In the genomic region with DNA sequence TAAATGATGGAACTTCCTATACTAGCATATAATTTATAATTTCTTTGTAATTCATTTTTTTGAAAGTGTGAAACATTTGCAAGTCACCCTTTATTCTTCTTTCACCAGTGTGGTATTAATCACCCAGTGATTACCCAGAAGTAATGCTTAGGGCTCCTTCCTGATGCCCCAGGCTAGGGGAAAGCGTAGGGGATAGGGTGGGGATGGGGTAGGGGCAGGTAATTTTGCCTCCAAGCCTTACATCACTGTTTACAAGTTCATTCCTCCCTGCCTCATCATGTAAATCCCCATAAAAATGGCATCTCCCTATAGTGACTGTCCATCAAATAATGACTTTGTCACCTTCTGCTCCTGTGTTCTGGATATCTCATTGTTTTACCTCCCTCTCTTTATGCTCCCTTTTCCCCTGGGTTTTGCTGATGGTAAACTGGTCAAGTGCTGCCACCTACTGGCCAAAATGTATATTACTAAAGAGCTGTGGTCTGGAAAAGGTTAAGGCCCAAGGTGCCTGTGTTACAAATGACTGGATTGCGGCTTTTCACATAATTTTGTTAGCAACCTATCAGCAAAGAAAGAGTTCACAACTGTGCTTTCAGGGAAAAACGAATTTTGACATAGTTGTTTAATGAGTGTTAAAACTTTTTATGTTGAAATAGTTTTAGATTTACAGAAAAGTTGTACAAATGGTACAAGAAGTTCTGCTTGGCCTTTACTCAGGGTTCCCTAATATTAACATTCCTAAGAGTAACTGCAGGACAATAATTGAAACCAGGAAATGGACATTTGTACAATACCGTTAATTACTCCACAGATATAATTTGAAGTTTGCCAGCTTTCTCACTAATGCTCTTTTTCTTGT, we compare ENCODE assay signal across 8 cellular contexts. TPM values are rescaled to one million over a fixed set of nuclear protein-coding genes. Genes with fewer than 3 reads are reported as not detected.
DNase-seq lines count a peak whose midpoint lies in the region; ATAC-seq and TF ChIP-seq lines count a peak whose summit lies in the region.

No MANE protein-coding gene starts in this region.

- no peaks in the 10 kb centered on the region for H3K27me3 ChIP-seq in WERI-Rb-1 (ENCODE audit: insufficient read depth, low read depth, severe bottlenecking)

- ATAC-seq in GM18498 (IDR thresholded peaks at IDR 0.05; ENCODE audit: unreplicated experiment) (peak; percentile 74), HG03066 (IDR thresholded peaks at IDR 0.05; ENCODE audit: low read depth, unreplicated experiment) (peak; percentile 78), GM18519 (IDR thresholded peaks at IDR 0.05; ENCODE audit: low FRiP score, unreplicated experiment) (no peak)

- H3K9me3 ChIP-seq in WERI-Rb-1 (ENCODE audit: severe bottlenecking): no peaks in the 10 kb centered on the region

- H3K36me3 ChIP-seq in WERI-Rb-1: no peaks in the 10 kb centered on the region

- intact Hi-C loops in MCF 10A (cut with micrococcal nuclease): loop anchor here (1.0 to 10.0 kb wide), 8 partner anchors 57 to 753 kb away; partner anchors contain the start of genes ARPP19, ATOSA and MYO5A

- peaks cover 1% of the 10 kb centered on the region for H3K4me1 Mint-ChIP-seq in MCF 10A (ENCODE audit: insufficient read depth, unreplicated experiment)

- H3K27ac ChIP-seq in WERI-Rb-1: no peak overlapping the region

- DNase-seq in NCI-H2196 (lab: John Stamatoyannopoulos, UW; ENCODE audit: unreplicated experiment) (peak; percentile 58), WERI-Rb-1 (peak; percentile 64), MCF 10A (ENCODE audit: unreplicated experiment) (peak; percentile 81), inferior parietal cortex (ENCODE audit: extremely low spot score) (peak; percentile 90)
- DNase-seq in stimulated activated CD4-positive, alpha-beta T cell treated with anti-CD3 and anti-CD28 coated beads, Interleukin-1b, Interleukin-23, amount 100 ng/mL, for 24 hours (ENCODE audit: low read depth in 4 of 4, low spot score in 1 of 4): peak; percentile 47 to 69 (median 62)

- TF ChIP-seq CTCF in WERI-Rb-1 (IDR thresholded peaks at IDR 0.05; ENCODE audit: low read depth, low read length): peak; percentile 35; the same call in 1 of the 2 replicates
- peak; percentile 81 for TF ChIP-seq CTCF in MCF 10A (IDR thresholded peaks at IDR 0.05; ENCODE audit: unreplicated experiment)

- H3K4me3 ChIP-seq in WERI-Rb-1 (ENCODE audit: low read depth, low read length): no peak overlapping the region

- no peak overlapping the region for H3K27ac Mint-ChIP-seq in MCF 10A (ENCODE audit: low read depth, unreplicated experiment)

- POLR2A ChIA-PET in MCF 10A (lab: Yijun Ruan, JAX): interaction anchor here (0.5 to 9.0 kb wide), 9 partner anchors 25 to 557 kb away, joined by 3 to 80 read pairs (median 4); partner anchors contain the start of gene ATOSA

- no peaks in the 10 kb centered on the region for H3K36me3 Mint-ChIP-seq in MCF 10A (ENCODE audit: insufficient read depth, unreplicated experiment)

- no peaks in the 10 kb centered on the region for H3K27me3 Mint-ChIP-seq in MCF 10A (ENCODE audit: insufficient read depth, unreplicated experiment)

- CTCF ChIA-PET in MCF 10A (lab: Yijun Ruan, JAX): interaction anchor here (0.6 to 3.4 kb wide), 31 partner anchors 17 to 1259 kb away, joined by 3 to 62 read pairs (median 4); partner anchors contain the start of genes ATOSA and MYO5C

- H3K4me3 Mint-ChIP-seq in MCF 10A (ENCODE audit: unreplicated experiment): no peak overlapping the region

- no TSS peak for BruUV-seq in MCF 10A (replicated peaks; lab: Mats Ljungman, UMichigan)

- H3K9me3 Mint-ChIP-seq in MCF 10A (ENCODE audit: unreplicated experiment): no peaks in the 10 kb centered on the region

RNA-seq across cellular contexts. Expression of gene ONECUT1, which starts 54.7 kb away (rescaled TPM):
- not detected in 2 replicates for total RNA-seq in MCF 10A (2022)

RNA-seq across cellular contexts. Expression of gene ATOSA, which starts 56.3 kb away (rescaled TPM):
- 21.3 and 27.6 TPM in 2 replicates for total RNA-seq in MCF 10A (2022)
